Comparison of ENCODE assay signal across 11 cellular contexts in the genomic region with DNA sequence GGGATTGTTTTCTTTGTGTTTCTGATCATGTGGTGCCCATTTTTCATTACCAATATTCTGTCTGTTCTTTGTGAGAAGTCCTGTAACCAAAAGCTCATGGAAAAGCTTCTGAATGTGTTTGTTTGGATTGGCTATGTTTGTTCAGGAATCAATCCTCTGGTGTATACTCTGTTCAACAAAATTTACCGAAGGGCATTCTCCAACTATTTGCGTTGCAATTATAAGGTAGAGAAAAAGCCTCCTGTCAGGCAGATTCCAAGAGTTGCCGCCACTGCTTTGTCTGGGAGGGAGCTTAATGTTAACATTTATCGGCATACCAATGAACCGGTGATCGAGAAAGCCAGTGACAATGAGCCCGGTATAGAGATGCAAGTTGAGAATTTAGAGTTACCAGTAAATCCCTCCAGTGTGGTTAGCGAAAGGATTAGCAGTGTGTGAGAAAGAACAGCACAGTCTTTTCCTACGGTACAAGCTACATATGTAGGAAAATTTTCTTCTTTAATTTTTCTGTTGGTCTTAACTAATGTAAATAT.
"Had no signal": no experiment of that assay in that cellular context is flagged by ENCODE, and none has a peak within 500 bp of the region (broad histone marks: within the 10 kb centered on the region; RNA-seq: fewer than 3 reads in every experiment).

No MANE protein-coding gene starts in this region.

- H3K4me3 ChIP-seq: ascending aorta, thoracic aorta had no signal

- H3K9me3 Mint-ChIP-seq: activated naive CD4-positive, alpha-beta T cell treated with anti-CD3 and anti-CD28 coated beads, Interleukin-2, amount 10 ng/mL, durations not matched to agents 7 days and 5 days; activated T-cell treated with anti-CD3 and anti-CD28 coated beads, Interleukin-2, amount 50 U/mL, for 24 hours had no signal

- H3K4me1 Mint-ChIP-seq: activated CD4-positive, alpha-beta memory T cell treated with anti-CD3 and anti-CD28 coated beads, Interleukin-2, amount 10 ng/mL, durations not matched to agents 7 days and 5 days; activated naive CD4-positive, alpha-beta T cell treated with anti-CD3 and anti-CD28 coated beads, Interleukin-2, amount 10 ng/mL, durations not matched to agents 7 days and 5 days; neural crest cell; stimulated activated effector memory CD8-positive, alpha-beta T cell treated with anti-CD3 and anti-CD28 coated beads, Interleukin-12 subunit alpha, Interleukin-12 subunit beta, amount 100 ng/mL, for 72 hours had no signal

- H3K4me1 ChIP-seq: ascending aorta had no signal

- H3K9me3 ChIP-seq: ascending aorta, thoracic aorta had no signal

- ATAC-seq: esophagus mucosa; stimulated activated effector memory CD8-positive, alpha-beta T cell treated with anti-CD3 and anti-CD28 coated beads, Interleukin-12 subunit alpha, Interleukin-12 subunit beta, amount 100 ng/mL, for 72 hours had no signal

- H3K4me3 Mint-ChIP-seq: activated CD4-positive, alpha-beta memory T cell treated with anti-CD3 and anti-CD28 coated beads, Interleukin-2, amount 10 ng/mL, durations not matched to agents 7 days and 5 days; activated naive CD4-positive, alpha-beta T cell treated with anti-CD3 and anti-CD28 coated beads, Interleukin-2, amount 10 ng/mL, durations not matched to agents 7 days and 5 days; activated T-cell treated with anti-CD3 and anti-CD28 coated beads, Interleukin-2, amount 50 U/mL, for 24 hours; neural crest cell; stimulated activated effector memory CD8-positive, alpha-beta T cell treated with anti-CD3 and anti-CD28 coated beads, Interleukin-12 subunit alpha, Interleukin-12 subunit beta, amount 100 ng/mL, for 72 hours had no signal

- H3K27ac Mint-ChIP-seq: activated CD4-positive, alpha-beta memory T cell treated with anti-CD3 and anti-CD28 coated beads, Interleukin-2, amount 10 ng/mL, durations not matched to agents 7 days and 5 days; activated naive CD4-positive, alpha-beta T cell treated with anti-CD3 and anti-CD28 coated beads, Interleukin-2, amount 10 ng/mL, durations not matched to agents 7 days and 5 days; activated T-cell treated with anti-CD3 and anti-CD28 coated beads, Interleukin-2, amount 50 U/mL, for 24 hours; stimulated activated effector memory CD8-positive, alpha-beta T cell treated with anti-CD3 and anti-CD28 coated beads, Interleukin-12 subunit alpha, Interleukin-12 subunit beta, amount 100 ng/mL, for 72 hours had no signal

- H3K27me3 Mint-ChIP-seq: activated CD4-positive, alpha-beta memory T cell treated with anti-CD3 and anti-CD28 coated beads, Interleukin-2, amount 10 ng/mL, durations not matched to agents 7 days and 5 days; activated naive CD4-positive, alpha-beta T cell treated with anti-CD3 and anti-CD28 coated beads, Interleukin-2, amount 10 ng/mL, durations not matched to agents 7 days and 5 days had no signal

- H3K27ac ChIP-seq: ascending aorta, thoracic aorta had no signal

- H3K36me3 Mint-ChIP-seq: activated naive CD4-positive, alpha-beta T cell treated with anti-CD3 and anti-CD28 coated beads, Interleukin-2, amount 10 ng/mL, durations not matched to agents 7 days and 5 days; stimulated activated effector memory CD8-positive, alpha-beta T cell treated with anti-CD3 and anti-CD28 coated beads, Interleukin-12 subunit alpha, Interleukin-12 subunit beta, amount 100 ng/mL, for 72 hours had no signal

- DNase-seq: activated CD4-positive, alpha-beta memory T cell treated with anti-CD3 and anti-CD28 coated beads, Interleukin-2, amount 10 ng/mL, durations not matched to agents 7 days and 5 days; activated CD4-positive, alpha-beta T cell treated with anti-CD3 and anti-CD28 coated beads for 4 hours; activated naive CD4-positive, alpha-beta T cell treated with anti-CD3 and anti-CD28 coated beads, Interleukin-2, amount 10 ng/mL, durations not matched to agents 7 days and 5 days; activated T-cell treated with anti-CD3 and anti-CD28 coated beads, Interleukin-2, amount 50 U/mL, for 24 hours; midbrain; T-helper 2 cell had no signal

- H3K36me3 ChIP-seq: ascending aorta, thoracic aorta had no signal
